Comparison of ENCODE assay signal across 22 cellular contexts in the genomic region with DNA sequence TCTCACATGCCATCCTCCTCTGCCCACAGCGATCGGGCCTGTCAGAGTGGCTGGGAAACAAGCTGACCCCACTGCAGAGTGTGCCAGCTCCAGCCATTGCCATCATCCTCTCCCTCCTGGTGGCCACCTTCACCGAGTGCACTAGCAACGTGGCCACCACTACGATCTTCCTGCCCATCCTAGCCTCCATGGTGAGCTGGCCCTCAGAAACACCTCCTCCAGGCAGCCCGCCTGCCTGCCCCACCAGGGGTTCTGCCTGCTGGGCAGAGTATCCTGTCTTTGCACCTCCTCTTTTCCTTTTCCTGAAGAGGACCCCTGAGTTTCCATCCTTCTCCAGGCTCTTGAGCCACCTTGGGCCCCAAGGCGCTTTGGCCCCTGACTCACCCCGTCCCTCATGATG. TPM values are rescaled to one million over a fixed set of nuclear protein-coding genes. Genes with fewer than 3 reads are reported as not detected.
"Had no signal": no experiment of that assay in that cellular context is flagged by ENCODE, and none has a peak within 500 bp of the region (broad histone marks: within the 10 kb centered on the region; RNA-seq: fewer than 3 reads in every experiment).

No MANE protein-coding gene starts in this region.

- H3K27me3 ChIP-seq: MG63 had no signal

- H3K4me2 ChIP-seq: SK-N-SH had no signal

- H3K9me3 ChIP-seq: MG63, SK-N-SH had no signal

- H3K27ac ChIP-seq: RWPE1 had no signal

- FAIRE-seq: RCC 7860 had no signal

- H3K9ac ChIP-seq: SK-N-SH had no signal

- DNase-seq: Karpas-422, KG1, MG63, NCI-H1092 treated with DMSO at 0.1 percent for 48 hours, NCI-H1436, NCI-H187, NCI-H2029, NCI-H2081 treated with DMSO at 0.1 percent for 48 hours, NCI-H2171, NCI-H226, NCI-H446, NCI-H510A, NCI-H524 treated with DMSO at 0.1 percent for 48 hours, NCI-H69, NCI-H774, SHP77, SK-N-SH, SW 1271 had no signal

- H3K4me3 ChIP-seq: MG63 had no signal

- H3K36me3 ChIP-seq: MG63 had no signal

RNA-seq across cellular contexts. Expression of a gene that starts 10.5 kb away (rescaled TPM):
- total RNA-seq: HT-29, SK-MEL-5 had no signal
- polyA plus RNA-seq: SK-N-SH had no signal

RNA-seq across cellular contexts. Expression of a gene that starts 22.2 kb away (rescaled TPM):
- total RNA-seq: HT-29, SK-MEL-5 had no signal
- polyA plus RNA-seq: SK-N-SH had no signal
